ENCODE assay signal across 8 cellular contexts in genomic region chr12:3803865-3804472, GRCh38. TPM values are rescaled to one million over a fixed set of nuclear protein-coding genes. Genes with fewer than 3 reads are reported as not detected.
DNase-seq lines count a peak whose midpoint lies in the region; ATAC-seq and TF ChIP-seq lines count a peak whose summit lies in the region.

No MANE protein-coding gene starts in this region.

- H3K27ac ChIP-seq in lung (ENCODE audit: low read depth in 1 of 2, low read length in 1 of 2), result no peak overlapping the region

- no peak overlapping the region for H3K4me3 ChIP-seq in lung

- H3K36me3 ChIP-seq in lung (ENCODE audit: control insufficient read depth in 2 of 2, insufficient read depth in 2 of 2, low read length in 2 of 2), result peaks cover 6 to 7% of the 10 kb centered on the region in 2 donors

- DNase-seq in CMK (ENCODE audit: low read depth), result peak; percentile 53
- peak; percentile 47 for DNase-seq in HFFc6
- peak; percentile 70 for DNase-seq in NCI-H748 (lab: John Stamatoyannopoulos, UW; ENCODE audit: unreplicated experiment)
- peak; percentile 71 for DNase-seq in activated CD4-positive, alpha-beta T cell treated with anti-CD3 and anti-CD28 coated beads, Interleukin-2, amount 50 U/mL, for 1 hour
- peak; percentile 65 to 79 for DNase-seq in dermis microvascular lymphatic vessel endothelial cell (ENCODE audit: low read depth in 2 of 2)
- DNase-seq in lung (ENCODE audit: low spot score), result peak; percentile 61
- peak; percentile 36 for DNase-seq in stimulated activated CD8-positive, alpha-beta memory T cell treated with anti-CD3 and anti-CD28 coated beads, Interleukin-12 subunit alpha, Interleukin-12 subunit beta, amount 100 ng/mL, for 24 hours (ENCODE audit: extremely low read depth)

- H3K9me3 Mint-ChIP-seq in HFFc6, result no peaks in the 10 kb centered on the region

- no peaks in the 10 kb centered on the region for H3K27me3 ChIP-seq in lung (ENCODE audit: control insufficient read depth, insufficient read depth)

- TF ChIP-seq CTCF in HFFc6 (IDR thresholded peaks at IDR 0.05) (peak; percentile 92), lung (IDR thresholded peaks at IDR 0.05; ENCODE audit: control extremely low read depth, extremely low read depth) (peak; percentile 79)

- H3K27me3 Mint-ChIP-seq in HFFc6 (ENCODE audit: insufficient read depth), result peaks cover 4% of the 10 kb centered on the region

- ATAC-seq in lung (ENCODE audit: insufficient read depth, low FRiP score), result no peak
- ATAC-seq in HG03175 (IDR thresholded peaks at IDR 0.05; ENCODE audit: unreplicated experiment), result no peak

- H3K4me1 Mint-ChIP-seq in HFFc6 (ENCODE audit: low read depth), result no peaks in the 10 kb centered on the region

- H3K27ac Mint-ChIP-seq in HFFc6, result no peak overlapping the region

- H3K4me1 ChIP-seq in lung (ENCODE audit: control insufficient read depth in 2 of 2, insufficient read depth in 2 of 2, low read length in 2 of 2), result no peaks in the 10 kb centered on the region

- no peaks in the 10 kb centered on the region for H3K36me3 Mint-ChIP-seq in HFFc6 (ENCODE audit: low read depth)

- no peak overlapping the region for H3K4me3 Mint-ChIP-seq in HFFc6

- 49 to 52% methylated on average over 14 of the region's 14 CpGs for WGBS in lung, 2 donors

- no peaks in the 10 kb centered on the region for H3K9me3 ChIP-seq in lung (ENCODE audit: control insufficient read depth in 2 of 2, insufficient read depth in 1 of 2, low read length in 1 of 2)

RNA-seq across cellular contexts. Expression of gene CRACR2A, which starts 51.1 kb away (rescaled TPM):
- under 1 TPM; 0.13 to 0.37 (median 0.18) TPM for total RNA-seq in HFFc6 (2021; fragmentation: NEBNext Ultra II Directional; extraction: Animal tissue kit (Norgen Biotek cat#: 25700))
- 15.4 and 15.9 TPM in 2 replicates for total RNA-seq in dermis microvascular lymphatic vessel endothelial cell
- total RNA-seq in lung, result 10 to 100 TPM in 1 of 2 donors, 1 to 10 TPM in 1; 6.8 to 10.2 TPM
- 1 to 10 TPM; 1.4 to 4.1 TPM for polyA plus RNA-seq in lung

Comparison
In these comparisons a context has a peak if more than half of its experiments do, and no peak if none do; other contexts are left out.
1. RNA of gene CRACR2A, which starts 51.1 kb away (total RNA-seq): 15.4 to 15.9 TPM in dermis microvascular lymphatic vessel endothelial cell and 6.8 to 10.2 TPM in lung; 0.13 to 0.37 TPM in HFFc6; every median in the first group is over 4 times any median in the second.
2. Peak in every context shown above with its lines, with median percentiles within 50 percentile points of each other: DNase-seq.